24 cellular contexts compared by ENCODE assay signal in the genomic region with DNA sequence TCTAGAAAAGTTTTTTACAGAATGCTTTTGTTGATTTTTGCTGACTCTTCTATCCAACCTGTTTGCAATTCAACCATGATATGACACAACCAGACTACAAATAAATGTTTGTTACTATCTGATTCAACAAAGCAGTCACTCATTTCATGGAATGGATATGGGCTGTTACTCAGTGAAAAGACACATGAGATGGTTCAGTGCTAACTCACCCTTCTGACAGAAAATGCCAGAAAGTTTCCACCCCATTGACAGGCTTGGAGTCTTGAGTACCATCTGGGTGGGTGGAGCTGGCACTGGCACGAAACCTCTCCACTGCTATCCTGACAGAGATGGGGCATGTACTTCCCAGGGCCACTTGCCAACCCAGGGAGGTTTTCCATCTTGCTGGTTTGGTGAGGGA. TPM values are rescaled to one million over a fixed set of nuclear protein-coding genes. Genes with fewer than 3 reads are reported as not detected.
DNase-seq lines count a peak whose midpoint lies in the region; ATAC-seq, FAIRE-seq and TF ChIP-seq lines count a peak whose summit lies in the region.
"Had no signal": no experiment of that assay in that cellular context is flagged by ENCODE, and none has a peak within 500 bp of the region (broad histone marks: within the 10 kb centered on the region; RNA-seq: fewer than 3 reads in every experiment).

No MANE protein-coding gene starts in this region.

- H3K36me3 Mint-ChIP-seq in effector memory CD8-positive, alpha-beta T cell (ENCODE audit: insufficient read depth): peaks cover 30% of the 10 kb centered on the region

- TF ChIP-seq CTCF in AG10803 (conservative IDR thresholded peaks at IDR 0.05; ENCODE audit: low read length) (no peak), bronchial epithelial cell (IDR thresholded peaks at IDR 0.05; ENCODE audit: insufficient read depth, low read length, severe bottlenecking) (no peak), transverse colon (IDR thresholded peaks at IDR 0.05) (no peak), OCI-LY7 (conservative IDR thresholded peaks at IDR 0.05; ENCODE audit: low read length) (no peak)

- WGBS in transverse colon (ENCODE audit: low coverage in 1 of 2), 2 donors: 100% methylated on average over 1 of the region's 1 CpG; no CpG with 5 or more reads in 1 of the 2 donors

- in situ Hi-C loops in transverse colon (cut with MboI; ENCODE audit: low pct_ligation_motif_present in 1 of 4, low pct_unique_long_range_greater_than_20kb in 1 of 4, low sequenced_read_pairs in 3 of 4): no loop called here

- intact Hi-C loops in transverse colon (cut with DNase I; ENCODE audit: low total_unique reads): no loop called here
- intact Hi-C loops in OCI-LY7 (cut with micrococcal nuclease; ENCODE audit: unreplicated experiment): no loop called here

- no peaks in the 10 kb centered on the region for H4K20me1 ChIP-seq in OCI-LY7 (ENCODE audit: insufficient read depth, low read length)

- H3K27me3 ChIP-seq in bronchial epithelial cell (ENCODE audit: control insufficient read depth, insufficient read depth, low read length) (no peaks in the 10 kb centered on the region), layer of hippocampus (ENCODE audit: control insufficient read depth, insufficient read depth, low read length) (no peaks in the 10 kb centered on the region), transverse colon (no peaks in the 10 kb centered on the region)
- H3K27me3 ChIP-seq: gastrocnemius medialis had no signal

- POLR2A ChIA-PET in OCI-LY7 (lab: Charles Lee): no interaction called here

- no peaks in the 10 kb centered on the region for H3K9me2 ChIP-seq in OCI-LY7 (ENCODE audit: insufficient read depth, low read length)

- H3K79me2 ChIP-seq in OCI-LY7 (ENCODE audit: insufficient read depth, low read depth, low read length): no peaks in the 10 kb centered on the region

- no peaks in the 10 kb centered on the region for H3K4me1 ChIP-seq in transverse colon
- H3K4me1 ChIP-seq in OCI-LY7 (ENCODE audit: insufficient read depth, low read length, poor library complexity, severe bottlenecking): no peaks in the 10 kb centered on the region
- H3K4me1 ChIP-seq: gastrocnemius medialis, lower lobe of right lung had no signal

- CTCF ChIA-PET in OCI-LY7 (lab: Charles Lee; ENCODE audit: unreplicated experiment): no interaction called here

- no peak overlapping the region for H3K27ac Mint-ChIP-seq in effector memory CD8-positive, alpha-beta T cell
- H3K27ac Mint-ChIP-seq: activated naive CD8-positive, alpha-beta T cell treated with anti-CD3 and anti-CD28 coated beads, Interleukin-2, amount 50 U/mL, for 24 hours had no signal

- no peak overlapping the region for H3K4me3 Mint-ChIP-seq in effector memory CD8-positive, alpha-beta T cell
- H3K4me3 Mint-ChIP-seq: activated naive CD8-positive, alpha-beta T cell treated with anti-CD3 and anti-CD28 coated beads, Interleukin-2, amount 50 U/mL, for 24 hours; brain; CD4-positive, CD25-positive, alpha-beta regulatory T cell had no signal

- ATAC-seq in HG03280 (IDR thresholded peaks at IDR 0.05; ENCODE audit: unreplicated experiment): no peak
- ATAC-seq in effector memory CD8-positive, alpha-beta T cell (replicated peaks): no peak
- ATAC-seq: activated naive CD8-positive, alpha-beta T cell treated with anti-CD3 and anti-CD28 coated beads, Interleukin-2, amount 50 U/mL, for 24 hours; gastrocnemius medialis; lower lobe of right lung had no signal

- peak overlapping the region; percentile 21 for H3K27ac ChIP-seq in layer of hippocampus (ENCODE audit: low read depth, low read length)
- H3K27ac ChIP-seq in transverse colon: no peak overlapping the region
- H3K27ac ChIP-seq in OCI-LY7 (ENCODE audit: low read depth, low read length, poor library complexity, severe bottlenecking): no peak overlapping the region
- H3K27ac ChIP-seq: coronary artery, gastrocnemius medialis, lower lobe of right lung, thoracic aorta had no signal

- H3K9me3 ChIP-seq in transverse colon (no peaks in the 10 kb centered on the region), OCI-LY7 (ENCODE audit: low read length) (no peaks in the 10 kb centered on the region)
- H3K9me3 ChIP-seq: gastrocnemius medialis, lower lobe of right lung, thoracic aorta had no signal

- no TSS peak for BruUV-seq in OCI-LY7 (replicated peaks; lab: Mats Ljungman, UMichigan)

- TF ChIP-seq EP300 in transverse colon (IDR thresholded peaks at IDR 0.05; ENCODE audit: low read depth): no peak

- no peak overlapping the region for H3K4me2 ChIP-seq in OCI-LY7 (ENCODE audit: low read length)

- peaks cover 12% of the 10 kb centered on the region for H3K36me3 ChIP-seq in bronchial epithelial cell (ENCODE audit: control insufficient read depth, insufficient read depth, low read length)
- peaks cover 0 to 13% (median 6%) of the 10 kb centered on the region in 4 donors for H3K36me3 ChIP-seq in transverse colon
- peaks cover 61% of the 10 kb centered on the region for H3K36me3 ChIP-seq in OCI-LY7 (ENCODE audit: insufficient read depth, low read length)

- DNase-seq in AG10803 (ENCODE audit: low read depth) (peak; percentile 35), NCI-H1694 treated with DMSO at 0.1 percent for 48 hours (lab: John Stamatoyannopoulos, UW) (peak; percentile 75), bronchial epithelial cell (ENCODE audit: low read depth) (peak; percentile 36), transverse colon (no peak), OCI-LY7 (ENCODE audit: low spot score) (no peak)
- DNase-seq in effector memory CD8-positive, alpha-beta T cell: no peak
- DNase-seq: ACHN; activated effector memory CD4-positive, alpha-beta T cell treated with Interleukin-2 at 50 U/mL for 16 hours; activated naive CD8-positive, alpha-beta T cell treated with anti-CD3 and anti-CD28 coated beads, Interleukin-2, amount 50 U/mL, for 24 hours; CD4-positive, CD25-positive, alpha-beta regulatory T cell; DND-41; gastrocnemius medialis; islet precursor cell; KG1; lower lobe of right lung; NCI-H2029; NCI-H524 treated with DMSO at 0.1 percent for 48 hours had no signal

- FAIRE-seq in bronchial epithelial cell (lab: Jason Lieb, UNC): no peak
- FAIRE-seq: endothelial cell of umbilical vein, H54 had no signal

- H2AFZ ChIP-seq in OCI-LY7 (ENCODE audit: low read length): no peak overlapping the region

- H3K9me3 Mint-ChIP-seq in effector memory CD8-positive, alpha-beta T cell: no peaks in the 10 kb centered on the region
- H3K9me3 Mint-ChIP-seq: activated naive CD8-positive, alpha-beta T cell treated with anti-CD3 and anti-CD28 coated beads, Interleukin-2, amount 50 U/mL, for 24 hours; brain; CD4-positive, CD25-positive, alpha-beta regulatory T cell had no signal

- TF ChIP-seq POLR2A in transverse colon (IDR thresholded peaks at IDR 0.05): no peak

- H3K27me3 Mint-ChIP-seq in effector memory CD8-positive, alpha-beta T cell: no peaks in the 10 kb centered on the region
- H3K27me3 Mint-ChIP-seq: activated naive CD8-positive, alpha-beta T cell treated with anti-CD3 and anti-CD28 coated beads, Interleukin-2, amount 50 U/mL, for 24 hours; brain; CD4-positive, CD25-positive, alpha-beta regulatory T cell had no signal

- H3K4me3 ChIP-seq in AG10803 (ENCODE audit: low read length) (no peak overlapping the region), bronchial epithelial cell (ENCODE audit: low read depth, low read length) (no peak overlapping the region), transverse colon (no peak overlapping the region), OCI-LY7 (ENCODE audit: low read depth, low read length, poor library complexity, severe bottlenecking) (no peak overlapping the region)
- H3K4me3 ChIP-seq: coronary artery, gastrocnemius medialis, lower lobe of right lung, thoracic aorta had no signal

- peaks cover 0 to 3% of the 10 kb centered on the region in 2 donors for H3K4me1 Mint-ChIP-seq in effector memory CD8-positive, alpha-beta T cell (ENCODE audit: low read depth in 2 of 2)
- H3K4me1 Mint-ChIP-seq: activated naive CD8-positive, alpha-beta T cell treated with anti-CD3 and anti-CD28 coated beads, Interleukin-2, amount 50 U/mL, for 24 hours; CD4-positive, CD25-positive, alpha-beta regulatory T cell had no signal

RNA-seq across cellular contexts. Expression of a gene that starts 39.5 kb away (rescaled TPM):
- total RNA-seq in bronchial epithelial cell (17.1 and 18.1 TPM in 2 replicates), transverse colon (100 to 1,000 TPM in 1 of 4 donors, 10 to 100 TPM in 2, 1 to 10 TPM in 1; 9.0 to 341 (median 34.2) TPM), OCI-LY7 (2022) (70.0 and 70.8 TPM in 2 replicates)
- total RNA-seq in OCI-LY7 (2014; rRNA removed; shearing (Covaris generic)): 35.6 and 64.6 TPM in 2 replicates

RNA-seq across cellular contexts. Expression of a gene that starts 57.3 kb away (rescaled TPM):
- total RNA-seq in bronchial epithelial cell (under 0.01 and 0.13 TPM in 2 replicates), transverse colon (under 1 TPM in 2 of 4 donors, not detected in 2; 0.16 to 0.41 TPM), OCI-LY7 (2022) (not detected in 2 replicates)
- not detected in 2 replicates for total RNA-seq in OCI-LY7 (2014; rRNA removed; shearing (Covaris generic))
- total RNA-seq: endothelial cell of umbilical vein had no signal

Comparison
In these comparisons a context has a peak if more than half of its experiments do, and no peak if none do; other contexts are left out.
1. DNase-seq: peak in AG10803 (single experiment), NCI-H1694 treated with DMSO at 0.1 percent for 48 hours (single experiment) and bronchial epithelial cell (single experiment); none in transverse colon (single experiment), OCI-LY7 (single experiment) and effector memory CD8-positive, alpha-beta T cell (0 of 3).